8 cellular contexts compared by ENCODE assay signal in genomic region chr1:145156891-145157610, GRCh38.
DNase-seq lines count a peak whose midpoint lies in the region; ATAC-seq and TF ChIP-seq lines count a peak whose summit lies in the region.
"Not testable (repeated sequence)": the region's sequence is repeated elsewhere in the genome, so short reads cannot be mapped to it uniquely, and the experiment has no call there.

No MANE protein-coding gene starts in this region.

- not testable (repeated sequence) for H3K79me2 ChIP-seq in mammary epithelial cell (ENCODE audit: insufficient read depth, low read length)

- not testable (repeated sequence) for H2AFZ ChIP-seq in mammary epithelial cell (ENCODE audit: low read depth, low read length)

- in situ Hi-C loops in mammary epithelial cell (cut with MboI; ENCODE audit: low sequenced_read_pairs in 2 of 2) = not testable (repeated sequence)

- not testable (repeated sequence) for H3K27me3 ChIP-seq in mammary epithelial cell (ENCODE audit: insufficient read depth, low read length); heart left ventricle

- not testable (repeated sequence) for H3K4me1 Mint-ChIP-seq in nephron; stimulated activated effector memory CD8-positive, alpha-beta T cell treated with anti-CD3 and anti-CD28 coated beads, Interleukin-12 subunit alpha, Interleukin-12 subunit beta, amount 100 ng/mL, for 72 hours

- intact Hi-C loops in mammary epithelial cell (cut with micrococcal nuclease); heart left ventricle (cut with DNase I): not testable (repeated sequence)

- not testable (repeated sequence) for H3K4me2 ChIP-seq in mammary epithelial cell (ENCODE audit: insufficient read depth, low read depth, low read length)

- DNase-seq in DMS 273 treated with DMSO at 0.1 percent for 48 hours (lab: John Stamatoyannopoulos, UW) (peak; percentile 21), NCI-H69 (lab: John Stamatoyannopoulos, UW) (peak; percentile 54), mammary epithelial cell (peak; percentile 12), heart left ventricle (peak in 4 of 5 donors; percentile 18 to 23 (median 19))
- DNase-seq in activated CD4-positive, alpha-beta T cell treated with anti-CD3 and anti-CD28 coated beads, Interleukin-2, amount 50 U/mL, for 1 hour = peak; percentile 39
- DNase-seq in stimulated activated effector memory CD8-positive, alpha-beta T cell treated with anti-CD3 and anti-CD28 coated beads, Interleukin-12 subunit alpha, Interleukin-12 subunit beta, amount 100 ng/mL, for 72 hours (ENCODE audit: low spot score in 2 of 2) = peak in 1 of 2 donors; percentile 58

- BruUV-seq in mammary epithelial cell (replicated peaks; lab: Mats Ljungman, UMichigan) = not testable (repeated sequence)

- not testable (repeated sequence) for TF ChIP-seq CTCF in mammary epithelial cell (conservative IDR thresholded peaks at IDR 0.05 in 1 of 2, IDR thresholded peaks at IDR 0.05 in 1 of 2; ENCODE audit: extremely low read depth in 1 of 2, insufficient read depth in 1 of 2, low read depth in 1 of 2, low read length in 2 of 2); heart left ventricle (IDR thresholded peaks at IDR 0.05); nephron (IDR thresholded peaks at IDR 0.05; ENCODE audit: unreplicated experiment in 3 of 3)

- H3K4me1 ChIP-seq in mammary epithelial cell (ENCODE audit: insufficient read depth, low read length); heart left ventricle: not testable (repeated sequence)

- CTCF ChIA-PET in mammary epithelial cell (lab: Charles Lee; ENCODE audit: low non-redundant PET) = not testable (repeated sequence)

- WGBS in mammary epithelial cell (ENCODE audit: low coverage, missing lambda C conversion rate) = 36% methylated on average over 15 of the region's 26 CpGs
- 11 to 27% (median 24%) methylated on average over 18 to 20 of the region's 26 CpGs for WGBS in heart left ventricle, 4 donors

- not testable (repeated sequence) for H3K4me3 ChIP-seq in mammary epithelial cell (replicated peaks in 1 of 3; ENCODE audit: insufficient read depth in 1 of 3, low read depth in 2 of 3, low read length in 3 of 3)
- peak overlapping the region in 9 of 12 donors; percentile 14 to 48 (median 34) for H3K4me3 ChIP-seq in heart left ventricle

- H3K9ac ChIP-seq in mammary epithelial cell (ENCODE audit: insufficient read depth, low read length) = not testable (repeated sequence)

- dilution Hi-C loops in mammary epithelial cell (cut with HindIII; ENCODE audit: low sequenced_read_pairs) = not testable (repeated sequence)

- H3K27me3 Mint-ChIP-seq in nephron (ENCODE audit: low read depth) = not testable (repeated sequence)

- H3K9me3 ChIP-seq in mammary epithelial cell (replicated peaks; ENCODE audit: insufficient read depth, low read length); heart left ventricle: not testable (repeated sequence)

- not testable (repeated sequence) for H4K20me1 ChIP-seq in mammary epithelial cell (ENCODE audit: insufficient read depth, low read length)

- H3K36me3 Mint-ChIP-seq in nephron (ENCODE audit: low read depth); stimulated activated effector memory CD8-positive, alpha-beta T cell treated with anti-CD3 and anti-CD28 coated beads, Interleukin-12 subunit alpha, Interleukin-12 subunit beta, amount 100 ng/mL, for 72 hours: not testable (repeated sequence)

- ATAC-seq in HG03196 (IDR thresholded peaks at IDR 0.05; ENCODE audit: unreplicated experiment) (peak; percentile 57), heart left ventricle (peak; percentile 57 to 85 (median 72))
- not testable (repeated sequence) for ATAC-seq in stimulated activated effector memory CD8-positive, alpha-beta T cell treated with anti-CD3 and anti-CD28 coated beads, Interleukin-12 subunit alpha, Interleukin-12 subunit beta, amount 100 ng/mL, for 72 hours

- peak overlapping the region; percentile 80 to 85 (median 81) for H3K4me3 Mint-ChIP-seq in nephron
- H3K4me3 Mint-ChIP-seq in stimulated activated effector memory CD8-positive, alpha-beta T cell treated with anti-CD3 and anti-CD28 coated beads, Interleukin-12 subunit alpha, Interleukin-12 subunit beta, amount 100 ng/mL, for 72 hours = peak overlapping the region; percentile 29

- peak overlapping the region; percentile 78 to 93 (median 92) for H3K27ac Mint-ChIP-seq in nephron
- H3K27ac Mint-ChIP-seq in stimulated activated effector memory CD8-positive, alpha-beta T cell treated with anti-CD3 and anti-CD28 coated beads, Interleukin-12 subunit alpha, Interleukin-12 subunit beta, amount 100 ng/mL, for 72 hours = peak overlapping the region; percentile 94

- H3K9me3 Mint-ChIP-seq in nephron; stimulated activated effector memory CD8-positive, alpha-beta T cell treated with anti-CD3 and anti-CD28 coated beads, Interleukin-12 subunit alpha, Interleukin-12 subunit beta, amount 100 ng/mL, for 72 hours: not testable (repeated sequence)

- not testable (repeated sequence) for H3K27ac ChIP-seq in mammary epithelial cell (ENCODE audit: insufficient read depth, low read depth, low read length); heart left ventricle

- not testable (repeated sequence) for H3K36me3 ChIP-seq in mammary epithelial cell (ENCODE audit: insufficient read depth, low read length); heart left ventricle

- TF ChIP-seq POLR2A in heart left ventricle (IDR thresholded peaks at IDR 0.05) = not testable (repeated sequence)
